Comparison of ENCODE assay signal across 37 cellular contexts in the genomic region with DNA sequence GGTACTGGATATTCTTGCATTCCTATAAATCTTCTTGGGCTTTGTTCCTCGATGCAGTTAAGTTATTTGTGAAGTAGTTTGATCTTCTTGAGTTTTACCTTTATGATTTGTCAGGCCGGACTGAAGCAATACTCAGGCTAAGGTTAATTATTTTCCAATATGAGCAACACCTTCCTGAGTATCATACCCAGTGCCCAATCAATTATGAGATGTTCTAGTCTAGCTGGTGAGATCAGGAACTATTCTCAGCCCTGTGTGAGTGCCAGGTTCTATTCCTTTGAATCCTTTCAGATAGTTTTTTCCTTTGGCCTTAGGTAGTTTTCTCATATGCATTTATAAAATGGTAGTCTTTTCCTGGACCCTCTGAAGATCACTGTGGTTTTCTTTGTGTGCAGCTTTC.
"Had no signal": no experiment of that assay in that cellular context is flagged by ENCODE, and none has a peak within 500 bp of the region (broad histone marks: within the 10 kb centered on the region; RNA-seq: fewer than 3 reads in every experiment).

No MANE protein-coding gene starts in this region.

- H3K9me3 ChIP-seq: ascending aorta, gastrocnemius medialis, lower lobe of right lung, ovary, sigmoid colon, uterus had no signal

- H3K36me3 ChIP-seq: brain microvascular endothelial cell, ovary, uterus had no signal

- H3K27me3 ChIP-seq: ascending aorta, brain microvascular endothelial cell, gastrocnemius medialis, ovary, sigmoid colon, uterus had no signal

- H3K27ac Mint-ChIP-seq: activated CD4-positive, alpha-beta memory T cell treated with anti-CD3 and anti-CD28 coated beads for 36 hours; activated naive CD4-positive, alpha-beta T cell treated with anti-CD3 and anti-CD28 coated beads for 36 hours; activated naive CD8-positive, alpha-beta T cell treated with anti-CD3 and anti-CD28 coated beads for 36 hours; activated T-helper 1 cell treated with anti-CD3 and anti-CD28 coated beads, Interleukin-12 subunit alpha, Interleukin-12 subunit beta, Interleukin-2, Interleukin-4 antibody, amounts not matched to agents 30 ng/mL and 10 ng/mL and 1 ng/mL, durations not matched to agents 14 hours and 24 hours and 36 hours; dendritic cell treated with granulocyte-macrophage colony-stimulating factor and Interleukin-4, amounts not matched to agents 40 ng/mL and 50 ng/mL, for 4 days; nephron; stimulated activated memory B cell treated with anti-CD40 and anti-IgM and Interleukin-4, amounts not matched to agents 10 μg/mL and 1 μg/mL and 100 μg/mL, for 72 hours; stimulated activated naive CD8-positive, alpha-beta T cell treated with anti-CD3 and anti-CD28 coated beads, Interleukin-15, amount 100 ng/mL, for 72 hours; T-helper 1 cell treated with Interleukin-12 subunit alpha and Interleukin-12 subunit beta and Interleukin-4 antibody, amounts not matched to agents 30 μg/mL and 1 μg/mL, for 36 hours; type B pancreatic cell had no signal

- H3K9me3 Mint-ChIP-seq: activated CD4-positive, alpha-beta memory T cell treated with anti-CD3 and anti-CD28 coated beads for 36 hours; activated naive CD4-positive, alpha-beta T cell treated with anti-CD3 and anti-CD28 coated beads for 36 hours; activated naive CD8-positive, alpha-beta T cell treated with anti-CD3 and anti-CD28 coated beads for 36 hours; activated T-helper 1 cell treated with anti-CD3 and anti-CD28 coated beads, Interleukin-12 subunit alpha, Interleukin-12 subunit beta, Interleukin-2, Interleukin-4 antibody, amounts not matched to agents 30 ng/mL and 10 ng/mL and 1 ng/mL, durations not matched to agents 14 hours and 24 hours and 36 hours; dendritic cell treated with granulocyte-macrophage colony-stimulating factor and Interleukin-4, amounts not matched to agents 40 ng/mL and 50 ng/mL, for 4 days; stimulated activated memory B cell treated with anti-CD40 and anti-IgM and Interleukin-4, amounts not matched to agents 10 μg/mL and 1 μg/mL and 100 μg/mL, for 72 hours; stimulated activated naive CD8-positive, alpha-beta T cell treated with anti-CD3 and anti-CD28 coated beads, Interleukin-15, amount 100 ng/mL, for 72 hours; T-helper 1 cell treated with Interleukin-12 subunit alpha and Interleukin-12 subunit beta and Interleukin-4 antibody, amounts not matched to agents 30 μg/mL and 1 μg/mL, for 36 hours; type B pancreatic cell had no signal

- H3K27ac ChIP-seq: ascending aorta, epithelial cell of prostate, gastrocnemius medialis, lower lobe of right lung, ovary, sigmoid colon, uterus, VCaP had no signal

- ATAC-seq: gastrocnemius medialis; lower lobe of right lung; stimulated activated memory B cell treated with anti-CD40 and anti-IgM and Interleukin-4, amounts not matched to agents 10 μg/mL and 1 μg/mL and 100 μg/mL, for 72 hours; stimulated activated naive CD8-positive, alpha-beta T cell treated with anti-CD3 and anti-CD28 coated beads, Interleukin-15, amount 100 ng/mL, for 72 hours had no signal

- H3K27me3 Mint-ChIP-seq: activated CD4-positive, alpha-beta memory T cell treated with anti-CD3 and anti-CD28 coated beads for 36 hours; activated naive CD8-positive, alpha-beta T cell treated with anti-CD3 and anti-CD28 coated beads for 36 hours; dendritic cell treated with granulocyte-macrophage colony-stimulating factor and Interleukin-4, amounts not matched to agents 40 ng/mL and 50 ng/mL, for 4 days; progenitor cell of endocrine pancreas; stimulated activated memory B cell treated with anti-CD40 and anti-IgM and Interleukin-4, amounts not matched to agents 10 μg/mL and 1 μg/mL and 100 μg/mL, for 72 hours; stimulated activated naive CD8-positive, alpha-beta T cell treated with anti-CD3 and anti-CD28 coated beads, Interleukin-15, amount 100 ng/mL, for 72 hours; type B pancreatic cell had no signal

- H3K4me2 ChIP-seq: smooth muscle cell had no signal

- H3K4me3 Mint-ChIP-seq: activated CD4-positive, alpha-beta memory T cell treated with anti-CD3 and anti-CD28 coated beads for 36 hours; activated naive CD4-positive, alpha-beta T cell treated with anti-CD3 and anti-CD28 coated beads for 36 hours; activated naive CD8-positive, alpha-beta T cell treated with anti-CD3 and anti-CD28 coated beads for 36 hours; activated T-helper 1 cell treated with anti-CD3 and anti-CD28 coated beads, Interleukin-12 subunit alpha, Interleukin-12 subunit beta, Interleukin-2, Interleukin-4 antibody, amounts not matched to agents 30 ng/mL and 10 ng/mL and 1 ng/mL, durations not matched to agents 14 hours and 24 hours and 36 hours; dendritic cell treated with granulocyte-macrophage colony-stimulating factor and Interleukin-4, amounts not matched to agents 40 ng/mL and 50 ng/mL, for 4 days; nephron; stimulated activated memory B cell treated with anti-CD40 and anti-IgM and Interleukin-4, amounts not matched to agents 10 μg/mL and 1 μg/mL and 100 μg/mL, for 72 hours; stimulated activated naive CD8-positive, alpha-beta T cell treated with anti-CD3 and anti-CD28 coated beads, Interleukin-15, amount 100 ng/mL, for 72 hours; T-helper 1 cell treated with Interleukin-12 subunit alpha and Interleukin-12 subunit beta and Interleukin-4 antibody, amounts not matched to agents 30 μg/mL and 1 μg/mL, for 36 hours; type B pancreatic cell had no signal

- H3K4me3 ChIP-seq: ascending aorta, gastrocnemius medialis, lower lobe of right lung, ovary, sigmoid colon, smooth muscle cell, uterus had no signal

- H3K4me1 ChIP-seq: gastrocnemius medialis had no signal

- FAIRE-seq: TTC549 had no signal

- H3K4me1 Mint-ChIP-seq: activated naive CD8-positive, alpha-beta T cell treated with anti-CD3 and anti-CD28 coated beads for 36 hours; stimulated activated memory B cell treated with anti-CD40 and anti-IgM and Interleukin-4, amounts not matched to agents 10 μg/mL and 1 μg/mL and 100 μg/mL, for 72 hours; stimulated activated naive CD8-positive, alpha-beta T cell treated with anti-CD3 and anti-CD28 coated beads, Interleukin-15, amount 100 ng/mL, for 72 hours had no signal

- DNase-seq: activated CD4-positive, alpha-beta memory T cell treated with anti-CD3 and anti-CD28 coated beads for 36 hours; activated CD4-positive, alpha-beta T cell treated with anti-CD3 and anti-CD28 coated beads for 4 hours; activated CD8-positive, alpha-beta memory T cell treated with anti-CD3 and anti-CD28 coated beads, Interleukin-2, amount 50 U/mL, for 4 hours; activated effector memory CD4-positive, alpha-beta T cell treated with anti-CD3 and anti-CD28 coated beads, Interleukin-2, amount 50 U/mL, for 16 hours; activated naive CD4-positive, alpha-beta T cell treated with anti-CD3 and anti-CD28 coated beads for 36 hours; activated naive CD8-positive, alpha-beta T cell treated with anti-CD3 and anti-CD28 coated beads for 36 hours; activated T-cell treated with anti-CD3 and anti-CD28 coated beads, Interleukin-2, amount 50 U/mL, for 1 hour; brain microvascular endothelial cell; caudate nucleus; gastrocnemius medialis; glutamatergic neuron; islet precursor cell; lower lobe of right lung; mesenchymal stem cell; ovary; retina; sigmoid colon; stimulated activated CD4-positive, alpha-beta T cell treated with anti-CD3 and anti-CD28 coated beads, Interleukin-1b, Interleukin-23, amount 100 ng/mL, for 48 hours; stimulated activated CD4-positive, alpha-beta T cell treated with anti-CD3 and anti-CD28 coated beads, Interleukin-4, amount 100 ng/mL, for 4 hours; stimulated activated CD8-positive, alpha-beta memory T cell treated with anti-CD3 and anti-CD28 coated beads, Interleukin-4, amount 100 ng/mL, for 48 hours; stimulated activated naive CD8-positive, alpha-beta T cell treated with anti-CD3 and anti-CD28 coated beads, Interleukin-15, amount 100 ng/mL, for 72 hours; substantia nigra; SW 1271; T-helper 9 cell; uterus had no signal
